In the genomic region with DNA sequence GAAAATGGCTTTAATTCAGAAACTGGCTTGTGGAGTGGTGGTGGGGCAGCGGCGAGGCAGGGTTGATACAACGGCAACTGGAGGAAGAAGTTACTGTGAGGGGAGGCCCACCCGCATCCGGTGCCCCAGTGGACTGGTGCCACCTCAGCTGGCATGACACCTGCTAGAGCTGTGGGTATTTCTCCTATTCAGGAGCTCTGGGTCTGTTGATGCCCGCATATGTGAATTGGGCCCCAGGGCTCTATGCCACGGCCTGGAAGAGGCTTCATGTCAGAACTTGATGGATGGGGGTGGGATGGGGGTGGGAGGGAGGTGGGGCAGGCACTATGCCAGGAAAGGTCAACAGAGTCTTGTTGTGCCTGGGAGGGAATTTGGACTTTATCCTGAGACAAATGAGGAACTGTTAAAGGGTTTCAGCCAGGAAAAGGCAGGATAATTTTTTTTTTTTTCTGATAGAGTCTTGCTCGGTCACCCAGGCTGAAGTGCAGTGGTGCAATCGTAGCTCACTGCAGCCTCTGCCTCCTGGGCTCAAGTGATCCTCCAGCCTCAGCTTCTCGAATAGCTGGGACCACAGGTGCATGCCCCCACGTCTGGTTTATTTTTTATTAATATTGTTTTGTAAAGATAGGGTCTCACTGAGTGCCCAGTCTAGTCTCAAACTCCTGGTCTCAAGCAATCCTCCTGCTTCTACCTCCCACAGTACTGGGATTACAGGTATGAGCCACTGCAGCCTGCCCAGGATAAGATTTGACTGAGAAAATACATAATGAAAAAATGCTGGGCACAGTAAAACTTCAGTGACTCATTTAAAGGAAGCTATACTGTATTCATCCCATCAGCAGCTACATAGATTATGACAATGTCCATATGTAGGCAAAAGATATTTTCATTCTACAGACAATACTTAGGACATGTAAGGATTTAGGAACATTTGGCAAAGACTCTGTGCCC, we compare ENCODE assay signal across 1 cellular context.
TF ChIP-seq lines count a peak whose summit lies in the region.

No MANE protein-coding gene starts in this region.

TF ChIP-seq in HepG2, 621 proteins besides CTCF, POLR2A, EP300 and RAD21 (continued from another document and continues in another):
- TF ChIP-seq, protein P1, sequence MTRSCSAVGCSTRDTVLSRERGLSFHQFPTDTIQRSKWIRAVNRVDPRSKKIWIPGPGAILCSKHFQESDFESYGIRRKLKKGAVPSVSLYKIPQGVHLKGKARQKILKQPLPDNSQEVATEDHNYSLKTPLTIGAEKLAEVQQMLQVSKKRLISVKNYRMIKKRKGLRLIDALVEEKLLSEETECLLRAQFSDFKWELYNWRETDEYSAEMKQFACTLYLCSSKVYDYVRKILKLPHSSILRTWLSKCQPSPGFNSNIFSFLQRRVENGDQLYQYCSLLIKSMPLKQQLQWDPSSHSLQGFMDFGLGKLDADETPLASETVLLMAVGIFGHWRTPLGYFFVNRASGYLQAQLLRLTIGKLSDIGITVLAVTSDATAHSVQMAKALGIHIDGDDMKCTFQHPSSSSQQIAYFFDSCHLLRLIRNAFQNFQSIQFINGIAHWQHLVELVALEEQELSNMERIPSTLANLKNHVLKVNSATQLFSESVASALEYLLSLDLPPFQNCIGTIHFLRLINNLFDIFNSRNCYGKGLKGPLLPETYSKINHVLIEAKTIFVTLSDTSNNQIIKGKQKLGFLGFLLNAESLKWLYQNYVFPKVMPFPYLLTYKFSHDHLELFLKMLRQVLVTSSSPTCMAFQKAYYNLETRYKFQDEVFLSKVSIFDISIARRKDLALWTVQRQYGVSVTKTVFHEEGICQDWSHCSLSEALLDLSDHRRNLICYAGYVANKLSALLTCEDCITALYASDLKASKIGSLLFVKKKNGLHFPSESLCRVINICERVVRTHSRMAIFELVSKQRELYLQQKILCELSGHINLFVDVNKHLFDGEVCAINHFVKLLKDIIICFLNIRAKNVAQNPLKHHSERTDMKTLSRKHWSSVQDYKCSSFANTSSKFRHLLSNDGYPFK (CRISPR knock-in tag; IDR thresholded peaks at IDR 0.05; ENCODE audit: borderline replicate concordance) = no peak
- TF ChIP-seq, protein P2, sequence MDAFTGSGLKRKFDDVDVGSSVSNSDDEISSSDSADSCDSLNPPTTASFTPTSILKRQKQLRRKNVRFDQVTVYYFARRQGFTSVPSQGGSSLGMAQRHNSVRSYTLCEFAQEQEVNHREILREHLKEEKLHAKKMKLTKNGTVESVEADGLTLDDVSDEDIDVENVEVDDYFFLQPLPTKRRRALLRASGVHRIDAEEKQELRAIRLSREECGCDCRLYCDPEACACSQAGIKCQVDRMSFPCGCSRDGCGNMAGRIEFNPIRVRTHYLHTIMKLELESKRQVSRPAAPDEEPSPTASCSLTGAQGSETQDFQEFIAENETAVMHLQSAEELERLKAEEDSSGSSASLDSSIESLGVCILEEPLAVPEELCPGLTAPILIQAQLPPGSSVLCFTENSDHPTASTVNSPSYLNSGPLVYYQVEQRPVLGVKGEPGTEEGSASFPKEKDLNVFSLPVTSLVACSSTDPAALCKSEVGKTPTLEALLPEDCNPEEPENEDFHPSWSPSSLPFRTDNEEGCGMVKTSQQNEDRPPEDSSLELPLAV (CRISPR knock-in tag; conservative IDR thresholded peaks at IDR 0.05; ENCODE audit: low read depth) = no peak
- TF ChIP-seq ZNF136 (CRISPR knock-in tag; IDR thresholded peaks at IDR 0.05; ENCODE audit: low read depth) = no peak
- TF ChIP-seq, protein P3, sequence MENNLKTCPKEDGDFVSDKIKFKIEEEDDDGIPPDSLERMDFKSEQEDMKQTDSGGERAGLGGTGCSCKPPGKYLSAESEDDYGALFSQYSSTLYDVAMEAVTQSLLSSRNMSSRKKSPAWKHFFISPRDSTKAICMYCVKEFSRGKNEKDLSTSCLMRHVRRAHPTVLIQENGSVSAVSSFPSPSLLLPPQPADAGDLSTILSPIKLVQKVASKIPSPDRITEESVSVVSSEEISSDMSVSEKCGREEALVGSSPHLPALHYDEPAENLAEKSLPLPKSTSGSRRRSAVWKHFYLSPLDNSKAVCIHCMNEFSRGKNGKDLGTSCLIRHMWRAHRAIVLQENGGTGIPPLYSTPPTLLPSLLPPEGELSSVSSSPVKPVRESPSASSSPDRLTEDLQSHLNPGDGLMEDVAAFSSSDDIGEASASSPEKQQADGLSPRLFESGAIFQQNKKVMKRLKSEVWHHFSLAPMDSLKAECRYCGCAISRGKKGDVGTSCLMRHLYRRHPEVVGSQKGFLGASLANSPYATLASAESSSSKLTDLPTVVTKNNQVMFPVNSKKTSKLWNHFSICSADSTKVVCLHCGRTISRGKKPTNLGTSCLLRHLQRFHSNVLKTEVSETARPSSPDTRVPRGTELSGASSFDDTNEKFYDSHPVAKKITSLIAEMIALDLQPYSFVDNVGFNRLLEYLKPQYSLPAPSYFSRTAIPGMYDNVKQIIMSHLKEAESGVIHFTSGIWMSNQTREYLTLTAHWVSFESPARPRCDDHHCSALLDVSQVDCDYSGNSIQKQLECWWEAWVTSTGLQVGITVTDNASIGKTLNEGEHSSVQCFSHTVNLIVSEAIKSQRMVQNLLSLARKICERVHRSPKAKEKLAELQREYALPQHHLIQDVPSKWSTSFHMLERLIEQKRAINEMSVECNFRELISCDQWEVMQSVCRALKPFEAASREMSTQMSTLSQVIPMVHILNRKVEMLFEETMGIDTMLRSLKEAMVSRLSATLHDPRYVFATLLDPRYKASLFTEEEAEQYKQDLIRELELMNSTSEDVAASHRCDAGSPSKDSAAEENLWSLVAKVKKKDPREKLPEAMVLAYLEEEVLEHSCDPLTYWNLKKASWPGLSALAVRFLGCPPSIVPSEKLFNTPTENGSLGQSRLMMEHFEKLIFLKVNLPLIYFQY (CRISPR knock-in tag; IDR thresholded peaks at IDR 0.05; ENCODE audit: borderline replicate concordance) = peak; percentile 18; the same call in 1 of the 2 replicates
- peak; percentile 43 for TF ChIP-seq ASH2L (IDR thresholded peaks at IDR 0.05; ENCODE audit: insufficient read length, low read depth, low read length)
- no peak for TF ChIP-seq SRSF1 (optimal IDR thresholded peaks at IDR 0.05; ENCODE audit: low read depth, low read length)
- TF ChIP-seq FOXJ3 (CRISPR knock-in tag; IDR thresholded peaks at IDR 0.05; ENCODE audit: borderline replicate concordance) = 0 out of 2 replicates have a peak, but pooled peaks have one; percentile 52
- TF ChIP-seq ZNF678 (CRISPR knock-in tag; IDR thresholded peaks at IDR 0.05) = no peak
- TF ChIP-seq ZNF7 (CRISPR knock-in tag; IDR thresholded peaks at IDR 0.05) = no peak
- peak; percentile 40; the same call in 1 of the 2 replicates for TF ChIP-seq ZNF124 (CRISPR knock-in tag; IDR thresholded peaks at IDR 0.05)
- peak; percentile 56; the same call in 1 of the 2 replicates for TF ChIP-seq ZNF501 (CRISPR knock-in tag; IDR thresholded peaks at IDR 0.05)
- no peak for TF ChIP-seq NFIC (IDR thresholded peaks at IDR 0.05; ENCODE audit: low read length)
- no peak for TF ChIP-seq GATAD1 (CRISPR knock-in tag; IDR thresholded peaks at IDR 0.05)
- TF ChIP-seq ZNF138 (CRISPR knock-in tag; IDR thresholded peaks at IDR 0.05; ENCODE audit: low read depth) = no peak
- no peak for TF ChIP-seq ZNF850 (CRISPR knock-in tag; conservative IDR thresholded peaks at IDR 0.05)
- TF ChIP-seq, protein P4, sequence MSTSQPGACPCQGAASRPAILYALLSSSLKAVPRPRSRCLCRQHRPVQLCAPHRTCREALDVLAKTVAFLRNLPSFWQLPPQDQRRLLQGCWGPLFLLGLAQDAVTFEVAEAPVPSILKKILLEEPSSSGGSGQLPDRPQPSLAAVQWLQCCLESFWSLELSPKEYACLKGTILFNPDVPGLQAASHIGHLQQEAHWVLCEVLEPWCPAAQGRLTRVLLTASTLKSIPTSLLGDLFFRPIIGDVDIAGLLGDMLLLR (CRISPR knock-in tag; IDR thresholded peaks at IDR 0.05) = no peak
- TF ChIP-seq ZNF589 (CRISPR knock-in tag; conservative IDR thresholded peaks at IDR 0.05) = no peak
- TF ChIP-seq HOXD1 (CRISPR knock-in tag; IDR thresholded peaks at IDR 0.05) = peak; percentile 99
- no peak for TF ChIP-seq ZNF207 (IDR thresholded peaks at IDR 0.05; ENCODE audit: borderline replicate concordance)
- no peak for TF ChIP-seq U2AF1 (optimal IDR thresholded peaks at IDR 0.05; ENCODE audit: low read depth, low read length)
- TF ChIP-seq, protein P5, sequence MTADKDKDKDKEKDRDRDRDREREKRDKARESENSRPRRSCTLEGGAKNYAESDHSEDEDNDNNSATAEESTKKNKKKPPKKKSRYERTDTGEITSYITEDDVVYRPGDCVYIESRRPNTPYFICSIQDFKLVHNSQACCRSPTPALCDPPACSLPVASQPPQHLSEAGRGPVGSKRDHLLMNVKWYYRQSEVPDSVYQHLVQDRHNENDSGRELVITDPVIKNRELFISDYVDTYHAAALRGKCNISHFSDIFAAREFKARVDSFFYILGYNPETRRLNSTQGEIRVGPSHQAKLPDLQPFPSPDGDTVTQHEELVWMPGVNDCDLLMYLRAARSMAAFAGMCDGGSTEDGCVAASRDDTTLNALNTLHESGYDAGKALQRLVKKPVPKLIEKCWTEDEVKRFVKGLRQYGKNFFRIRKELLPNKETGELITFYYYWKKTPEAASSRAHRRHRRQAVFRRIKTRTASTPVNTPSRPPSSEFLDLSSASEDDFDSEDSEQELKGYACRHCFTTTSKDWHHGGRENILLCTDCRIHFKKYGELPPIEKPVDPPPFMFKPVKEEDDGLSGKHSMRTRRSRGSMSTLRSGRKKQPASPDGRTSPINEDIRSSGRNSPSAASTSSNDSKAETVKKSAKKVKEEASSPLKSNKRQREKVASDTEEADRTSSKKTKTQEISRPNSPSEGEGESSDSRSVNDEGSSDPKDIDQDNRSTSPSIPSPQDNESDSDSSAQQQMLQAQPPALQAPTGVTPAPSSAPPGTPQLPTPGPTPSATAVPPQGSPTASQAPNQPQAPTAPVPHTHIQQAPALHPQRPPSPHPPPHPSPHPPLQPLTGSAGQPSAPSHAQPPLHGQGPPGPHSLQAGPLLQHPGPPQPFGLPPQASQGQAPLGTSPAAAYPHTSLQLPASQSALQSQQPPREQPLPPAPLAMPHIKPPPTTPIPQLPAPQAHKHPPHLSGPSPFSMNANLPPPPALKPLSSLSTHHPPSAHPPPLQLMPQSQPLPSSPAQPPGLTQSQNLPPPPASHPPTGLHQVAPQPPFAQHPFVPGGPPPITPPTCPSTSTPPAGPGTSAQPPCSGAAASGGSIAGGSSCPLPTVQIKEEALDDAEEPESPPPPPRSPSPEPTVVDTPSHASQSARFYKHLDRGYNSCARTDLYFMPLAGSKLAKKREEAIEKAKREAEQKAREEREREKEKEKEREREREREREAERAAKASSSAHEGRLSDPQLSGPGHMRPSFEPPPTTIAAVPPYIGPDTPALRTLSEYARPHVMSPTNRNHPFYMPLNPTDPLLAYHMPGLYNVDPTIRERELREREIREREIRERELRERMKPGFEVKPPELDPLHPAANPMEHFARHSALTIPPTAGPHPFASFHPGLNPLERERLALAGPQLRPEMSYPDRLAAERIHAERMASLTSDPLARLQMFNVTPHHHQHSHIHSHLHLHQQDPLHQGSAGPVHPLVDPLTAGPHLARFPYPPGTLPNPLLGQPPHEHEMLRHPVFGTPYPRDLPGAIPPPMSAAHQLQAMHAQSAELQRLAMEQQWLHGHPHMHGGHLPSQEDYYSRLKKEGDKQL (CRISPR knock-in tag; IDR thresholded peaks at IDR 0.05; ENCODE audit: low read depth) = 0 out of 2 replicates have a peak, but pooled peaks have one; percentile 26
- TF ChIP-seq NPAS2 (CRISPR knock-in tag; IDR thresholded peaks at IDR 0.05; ENCODE audit: borderline replicate concordance) = no peak
- TF ChIP-seq TBX3 (IDR thresholded peaks at IDR 0.05; ENCODE audit: borderline replicate concordance) = no peak
- no peak for TF ChIP-seq ZBTB42 (CRISPR knock-in tag; IDR thresholded peaks at IDR 0.05)
- TF ChIP-seq, protein P6, sequence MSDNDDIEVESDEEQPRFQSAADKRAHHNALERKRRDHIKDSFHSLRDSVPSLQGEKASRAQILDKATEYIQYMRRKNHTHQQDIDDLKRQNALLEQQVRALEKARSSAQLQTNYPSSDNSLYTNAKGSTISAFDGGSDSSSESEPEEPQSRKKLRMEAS (IDR thresholded peaks at IDR 0.05) = no peak; the same call in 1 of the 2 replicates
- TF ChIP-seq, protein P7, sequence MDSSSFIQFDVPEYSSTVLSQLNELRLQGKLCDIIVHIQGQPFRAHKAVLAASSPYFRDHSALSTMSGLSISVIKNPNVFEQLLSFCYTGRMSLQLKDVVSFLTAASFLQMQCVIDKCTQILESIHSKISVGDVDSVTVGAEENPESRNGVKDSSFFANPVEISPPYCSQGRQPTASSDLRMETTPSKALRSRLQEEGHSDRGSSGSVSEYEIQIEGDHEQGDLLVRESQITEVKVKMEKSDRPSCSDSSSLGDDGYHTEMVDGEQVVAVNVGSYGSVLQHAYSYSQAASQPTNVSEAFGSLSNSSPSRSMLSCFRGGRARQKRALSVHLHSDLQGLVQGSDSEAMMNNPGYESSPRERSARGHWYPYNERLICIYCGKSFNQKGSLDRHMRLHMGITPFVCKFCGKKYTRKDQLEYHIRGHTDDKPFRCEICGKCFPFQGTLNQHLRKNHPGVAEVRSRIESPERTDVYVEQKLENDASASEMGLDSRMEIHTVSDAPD (CRISPR knock-in tag; IDR thresholded peaks at IDR 0.05) = 0 out of 2 replicates have a peak, but pooled peaks have one; percentile 10
- TF ChIP-seq, protein P8, sequence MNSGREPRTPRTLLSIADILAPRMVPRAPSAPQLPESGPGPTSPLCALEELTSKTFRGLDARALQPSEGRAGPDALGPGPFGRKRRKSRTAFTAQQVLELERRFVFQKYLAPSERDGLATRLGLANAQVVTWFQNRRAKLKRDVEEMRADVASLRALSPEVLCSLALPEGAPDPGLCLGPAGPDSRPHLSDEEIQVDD (CRISPR knock-in tag; IDR thresholded peaks at IDR 0.05; ENCODE audit: borderline replicate concordance) = no peak
- TF ChIP-seq ZNF205 (CRISPR knock-in tag; IDR thresholded peaks at IDR 0.05) = 0 out of 2 replicates have a peak, but pooled peaks have one; percentile 53
- no peak for TF ChIP-seq ZNF235 (CRISPR knock-in tag; IDR thresholded peaks at IDR 0.05; ENCODE audit: borderline replicate concordance)
- TF ChIP-seq ZNF383 (CRISPR knock-in tag; IDR thresholded peaks at IDR 0.05; ENCODE audit: borderline replicate concordance) = no peak
- no peak for TF ChIP-seq WIZ (CRISPR knock-in tag; IDR thresholded peaks at IDR 0.05)
- TF ChIP-seq PAF1 (CRISPR knock-in tag; IDR thresholded peaks at IDR 0.05) = no peak
- peak; percentile 25 for TF ChIP-seq SKI (IDR thresholded peaks at IDR 0.05; ENCODE audit: partially characterized antibody)
- TF ChIP-seq, protein P9, sequence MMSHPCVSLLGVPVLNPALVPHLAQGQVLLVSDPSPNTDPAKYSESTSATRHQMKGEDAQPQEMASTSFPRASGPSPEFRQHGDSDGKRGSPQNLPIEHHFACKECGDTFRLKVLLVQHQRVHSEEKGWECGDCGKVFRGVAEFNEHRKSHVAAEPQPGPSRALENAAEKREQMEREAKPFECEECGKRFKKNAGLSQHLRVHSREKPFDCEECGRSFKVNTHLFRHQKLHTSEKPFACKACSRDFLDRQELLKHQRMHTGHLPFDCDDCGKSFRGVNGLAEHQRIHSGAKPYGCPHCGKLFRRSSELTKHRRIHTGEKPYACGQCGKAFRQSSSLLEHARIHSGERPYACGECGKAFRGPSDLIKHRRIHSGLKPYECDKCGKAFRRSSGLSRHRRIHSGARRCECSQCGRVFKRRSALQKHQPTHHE (CRISPR knock-in tag; IDR thresholded peaks at IDR 0.05; ENCODE audit: borderline replicate concordance) = no peak
- no peak for TF ChIP-seq SIN3A (IDR thresholded peaks at IDR 0.05; ENCODE audit: borderline replicate concordance, low read depth, low read length)
- peak; percentile 47; the same call in 1 of the 2 replicates for TF ChIP-seq SMAD3 (CRISPR knock-in tag; IDR thresholded peaks at IDR 0.05)
- TF ChIP-seq KDM5B (CRISPR knock-in tag; IDR thresholded peaks at IDR 0.05; ENCODE audit: borderline replicate concordance) = no peak
